Comparison of ENCODE assay signal across 29 cellular contexts in the genomic region with DNA sequence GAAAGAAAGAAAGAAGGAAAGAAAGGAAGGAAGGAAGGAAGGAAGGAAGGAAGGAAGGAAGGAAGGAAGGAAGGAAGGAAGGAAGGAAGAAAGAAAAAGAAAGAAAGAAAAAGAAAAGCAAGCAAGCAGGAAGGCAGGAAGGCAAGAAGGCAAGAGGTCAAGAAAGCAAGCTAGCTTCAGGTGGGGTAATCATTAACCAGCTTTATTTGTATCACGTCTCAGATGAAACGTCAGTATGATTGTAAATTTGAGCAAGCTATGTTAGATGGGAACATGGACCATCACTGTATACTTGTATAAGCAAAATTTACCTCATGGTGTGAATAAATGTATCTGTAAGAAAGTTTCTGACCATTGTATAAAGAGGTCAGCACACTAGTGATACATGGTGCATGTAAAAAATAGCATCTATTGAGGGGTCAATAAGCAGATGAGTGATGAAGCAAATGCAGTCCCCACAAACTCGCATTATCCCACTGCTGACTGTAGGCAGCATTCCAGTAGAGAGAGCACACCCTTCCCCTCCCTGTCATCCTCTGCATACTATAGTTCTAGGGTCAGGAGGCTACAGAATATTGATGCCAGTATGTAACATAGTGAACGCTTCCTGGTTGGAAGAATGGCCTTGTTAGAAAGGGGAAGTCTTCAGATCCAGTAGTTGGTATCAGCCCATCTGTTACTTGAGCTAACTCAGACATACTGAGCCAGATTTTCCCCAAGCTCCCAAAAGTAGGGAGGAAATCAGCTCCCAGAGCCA. TPM values are rescaled to one million over a fixed set of nuclear protein-coding genes. Genes with fewer than 3 reads are reported as not detected.
"Had no signal": no experiment of that assay in that cellular context is flagged by ENCODE, and none has a peak within 500 bp of the region (broad histone marks: within the 10 kb centered on the region; RNA-seq: fewer than 3 reads in every experiment).

No MANE protein-coding gene starts in this region.

- H3K27ac ChIP-seq: body of pancreas, gastrocnemius medialis, pancreas, psoas muscle, right atrium auricular region, testis, transverse colon had no signal

- H3K4me1 Mint-ChIP-seq: activated CD4-positive, alpha-beta T cell treated with anti-CD3 and anti-CD28 coated beads, Interleukin-2, amount 10 ng/mL, durations not matched to agents 24 days and 14 days; T-helper 17 cell had no signal

- H3K4me3 ChIP-seq: body of pancreas, gastrocnemius medialis, pancreas, psoas muscle, right atrium auricular region, testis, transverse colon had no signal

- H3K4me3 Mint-ChIP-seq: activated CD4-positive, alpha-beta memory T cell treated with anti-CD3 and anti-CD28 coated beads for 36 hours; activated CD4-positive, alpha-beta T cell treated with anti-CD3 and anti-CD28 coated beads, Interleukin-2, amount 10 ng/mL, durations not matched to agents 24 days and 14 days; activated T-cell treated with anti-CD3 and anti-CD28 coated beads, Interleukin-2, amount 50 U/mL, for 24 hours; naive thymus-derived CD4-positive, alpha-beta T cell; T-helper 17 cell had no signal

- H3K9me3 Mint-ChIP-seq: activated CD4-positive, alpha-beta memory T cell treated with anti-CD3 and anti-CD28 coated beads for 36 hours; activated CD4-positive, alpha-beta T cell treated with anti-CD3 and anti-CD28 coated beads, Interleukin-2, amount 10 ng/mL, durations not matched to agents 24 days and 14 days; activated naive CD4-positive, alpha-beta T cell treated with anti-CD3 and anti-CD28 coated beads, Interleukin-2, amount 50 U/mL, for 72 hours; activated T-cell treated with anti-CD3 and anti-CD28 coated beads, Interleukin-2, amount 50 U/mL, for 24 hours had no signal

- H3K9me3 ChIP-seq: body of pancreas, gastrocnemius medialis, pancreas, psoas muscle, right atrium auricular region, testis, transverse colon had no signal

- FAIRE-seq: urothelium cell line had no signal

- H3K27ac Mint-ChIP-seq: activated CD4-positive, alpha-beta memory T cell treated with anti-CD3 and anti-CD28 coated beads for 36 hours; activated CD4-positive, alpha-beta T cell treated with anti-CD3 and anti-CD28 coated beads, Interleukin-2, amount 10 ng/mL, durations not matched to agents 24 days and 14 days; activated naive CD4-positive, alpha-beta T cell treated with anti-CD3 and anti-CD28 coated beads, Interleukin-2, amount 50 U/mL, for 72 hours; activated T-cell treated with anti-CD3 and anti-CD28 coated beads, Interleukin-2, amount 50 U/mL, for 24 hours; naive thymus-derived CD4-positive, alpha-beta T cell; T-helper 17 cell had no signal

- H3K4me1 ChIP-seq: body of pancreas, gastrocnemius medialis, pancreas, psoas muscle, right atrium auricular region, testis, transverse colon had no signal

- H3K36me3 ChIP-seq: gastrocnemius medialis, pancreas, right atrium auricular region, transverse colon had no signal

- ATAC-seq: activated naive CD4-positive, alpha-beta T cell treated with anti-CD3 and anti-CD28 coated beads, Interleukin-2, amount 50 U/mL, for 72 hours; body of pancreas; gastrocnemius medialis; left ventricle myocardium superior; naive thymus-derived CD4-positive, alpha-beta T cell; pancreas; psoas muscle; T-helper 17 cell had no signal

- H3K27me3 ChIP-seq: body of pancreas, gastrocnemius medialis, right atrium auricular region, testis, transverse colon had no signal

- H3K27me3 Mint-ChIP-seq: T-helper 17 cell had no signal

- DNase-seq: activated CD4-positive, alpha-beta memory T cell treated with anti-CD3 and anti-CD28 coated beads for 36 hours; activated CD4-positive, alpha-beta T cell treated with anti-CD3 and anti-CD28 coated beads, Interleukin-2, amount 10 ng/mL, durations not matched to agents 24 days and 14 days; activated CD4-positive, CD25-positive, alpha-beta regulatory T cell treated with anti-CD3 and anti-CD28 coated beads, Interleukin-2, amount 50 U/mL, for 72 hours; activated CD8-positive, alpha-beta memory T cell treated with anti-CD3 and anti-CD28 coated beads, Interleukin-2, amount 50 U/mL, for 48 hours; activated gamma-delta T cell treated with Interleukin-2 at 50 U/mL for 16 hours; activated T-cell treated with anti-CD3 and anti-CD28 coated beads, Interleukin-2, amount 50 U/mL, for 24 hours; body of pancreas; effector CD8-positive, alpha-beta T cell; gastrocnemius medialis; glutamatergic neuron; islet precursor cell; left ventricle myocardium superior; mammary epithelial cell; naive thymus-derived CD4-positive, alpha-beta T cell; nucleus accumbens; pancreas; psoas muscle; stimulated activated CD4-positive, alpha-beta T cell treated with anti-CD3 and anti-CD28 coated beads, Interleukin-15, amount 100 ng/mL, for 24 hours; stimulated activated naive CD4-positive, alpha-beta T cell; SW 1271; T-helper 17 cell; T1000; testis; transverse colon had no signal

- H3K36me3 Mint-ChIP-seq: activated CD4-positive, alpha-beta memory T cell treated with anti-CD3 and anti-CD28 coated beads for 36 hours; activated naive CD4-positive, alpha-beta T cell treated with anti-CD3 and anti-CD28 coated beads, Interleukin-2, amount 50 U/mL, for 72 hours; naive thymus-derived CD4-positive, alpha-beta T cell had no signal

RNA-seq across cellular contexts. Expression of a gene that starts 16.5 kb away (rescaled TPM):
- total RNA-seq: body of pancreas, dermis microvascular lymphatic vessel endothelial cell, mammary epithelial cell had no signal
- polyA plus RNA-seq: mammary epithelial cell, neural cell had no signal
